Comparison of ENCODE assay signal across 12 cellular contexts in genomic region chrX:14015941-14016340, GRCh38.
"Had no signal": no experiment of that assay in that cellular context is flagged by ENCODE, and none has a peak within 500 bp of the region (broad histone marks: within the 10 kb centered on the region; RNA-seq: fewer than 3 reads in every experiment).

No MANE protein-coding gene starts in this region.

- H3K9me3 ChIP-seq: sigmoid colon, suprapubic skin had no signal

- H3K4me3 ChIP-seq: sigmoid colon, suprapubic skin had no signal

- H3K27ac ChIP-seq: epithelial cell of prostate, foreskin keratinocyte, sigmoid colon, suprapubic skin had no signal

- H3K4me1 ChIP-seq: sigmoid colon, suprapubic skin had no signal

- H3K27me3 ChIP-seq: foreskin keratinocyte, sigmoid colon, suprapubic skin had no signal

- DNase-seq: activated CD4-positive, CD25-positive, alpha-beta regulatory T cell; activated gamma-delta T cell; activated T-cell treated with anti-CD3 and anti-CD28 coated beads, Interleukin-2, amount 50 U/mL, for 24 hours; effector memory CD8-positive, alpha-beta T cell; foreskin keratinocyte; nephron progenitor cell; sigmoid colon; stimulated activated CD4-positive, alpha-beta T cell treated with anti-CD3 and anti-CD28 coated beads, Interleukin-2, amount 100 ng/mL, for 48 hours; stimulated activated naive CD8-positive, alpha-beta T cell treated with anti-CD3 and anti-CD28 coated beads, Interleukin-15, Interleukin-2, amounts not matched to agents 100 U/mL and 50 U/mL, for 24 hours; T-helper 2 cell had no signal
